Comparison of ENCODE assay signal across 12 cellular contexts in genomic region chr7:88072036-88072714, GRCh38.
DNase-seq lines count a peak whose midpoint lies in the region; ATAC-seq and TF ChIP-seq lines count a peak whose summit lies in the region.
"Had no signal": no experiment of that assay in that cellular context is flagged by ENCODE, and none has a peak within 500 bp of the region (broad histone marks: within the 10 kb centered on the region; RNA-seq: fewer than 3 reads in every experiment).

No MANE protein-coding gene starts in this region.

- no peak for TF ChIP-seq POLR2A in ovary (IDR thresholded peaks at IDR 0.05)

- no TSS peak for BruUV-seq in MCF 10A (replicated peaks; lab: Mats Ljungman, UMichigan)

- H3K27me3 Mint-ChIP-seq in MCF 10A (ENCODE audit: insufficient read depth, unreplicated experiment) (peaks cover 52% of the 10 kb centered on the region), T-helper 17 cell (no peaks in the 10 kb centered on the region)

- H3K27ac Mint-ChIP-seq in MCF 10A (ENCODE audit: low read depth, unreplicated experiment) = no peak overlapping the region
- no peak overlapping the region for H3K27ac Mint-ChIP-seq in T-helper 17 cell
- H3K27ac Mint-ChIP-seq: nephron had no signal

- H3K4me3 Mint-ChIP-seq in MCF 10A (ENCODE audit: unreplicated experiment) = no peak overlapping the region
- H3K4me3 Mint-ChIP-seq in T-helper 17 cell = no peak overlapping the region
- H3K4me3 Mint-ChIP-seq: nephron had no signal

- no peaks in the 10 kb centered on the region for H3K27me3 ChIP-seq in ovary

- H3K27ac ChIP-seq in ovary = no peak overlapping the region

- intact Hi-C loops in MCF 10A (cut with micrococcal nuclease) = no loop called here
- intact Hi-C loops in ovary (cut with DNase I) = no loop called here

- POLR2A ChIA-PET in MCF 10A (lab: Yijun Ruan, JAX) = no interaction called here

- no peaks in the 10 kb centered on the region for H3K36me3 ChIP-seq in ovary

- no peak overlapping the region for H3K4me3 ChIP-seq in ovary

- no peaks in the 10 kb centered on the region for H3K4me1 Mint-ChIP-seq in MCF 10A (ENCODE audit: insufficient read depth, unreplicated experiment)
- no peaks in the 10 kb centered on the region for H3K4me1 Mint-ChIP-seq in T-helper 17 cell

- WGBS in ovary, 3 donors = 30 to 47% (median 38%) methylated on average over 3 of the region's 3 CpGs

- peak; percentile 81 for ATAC-seq in GM18519 (IDR thresholded peaks at IDR 0.05; ENCODE audit: low FRiP score, unreplicated experiment)
- peak; percentile 78 for ATAC-seq in GM21367 (IDR thresholded peaks at IDR 0.05; ENCODE audit: unreplicated experiment)
- peak; percentile 84 for ATAC-seq in HG02973 (IDR thresholded peaks at IDR 0.05; ENCODE audit: unreplicated experiment)
- ATAC-seq in T-helper 17 cell = no peak

- CTCF ChIA-PET in MCF 10A (lab: Yijun Ruan, JAX) = no interaction called here

- H3K9me3 Mint-ChIP-seq in MCF 10A (ENCODE audit: unreplicated experiment) = no peaks in the 10 kb centered on the region

- TF ChIP-seq EP300 in ovary (IDR thresholded peaks at IDR 0.05) = no peak

- H3K36me3 Mint-ChIP-seq in MCF 10A (ENCODE audit: insufficient read depth, unreplicated experiment) (no peaks in the 10 kb centered on the region), T-helper 17 cell (ENCODE audit: low read depth) (no peaks in the 10 kb centered on the region)

- H3K4me1 ChIP-seq in ovary (ENCODE audit: insufficient read depth) = no peaks in the 10 kb centered on the region

- TF ChIP-seq CTCF in MCF 10A (IDR thresholded peaks at IDR 0.05; ENCODE audit: unreplicated experiment) = no peak
- no peak for TF ChIP-seq CTCF in ovary (IDR thresholded peaks at IDR 0.05)

- DNase-seq in NCI-H69 (lab: John Stamatoyannopoulos, UW) (peak; percentile 34), MCF 10A (ENCODE audit: unreplicated experiment) (no peak), ovary (no peak), T-helper 17 cell (no peak), NCI-H345 treated with DMSO at 0.1 percent for 48 hours (lab: John Stamatoyannopoulos, UW; ENCODE audit: unreplicated experiment) (no peak)
- DNase-seq: aorta, Calu3, NCI-H1436 had no signal

- H3K9me3 ChIP-seq in ovary (no peaks in the 10 kb centered on the region), T-helper 17 cell (ENCODE audit: control insufficient read depth, low read length, poor library complexity, severe bottlenecking) (no peaks in the 10 kb centered on the region)
